ENCODE assay signal across 19 cellular contexts in genomic region chr6:34919651-34920050, GRCh38. TPM values are rescaled to one million over a fixed set of nuclear protein-coding genes. Genes with fewer than 3 reads are reported as not detected.
A peak's percentile ranks its signal among the peaks of the same experiment; 100 is the strongest.
DNase-seq lines count a peak whose midpoint lies in the region; ATAC-seq and TF ChIP-seq lines count a peak whose summit lies in the region.
"Had no signal": no experiment of that assay in that cellular context is flagged by ENCODE, and none has a peak within 500 bp of the region (broad histone marks: within the 10 kb centered on the region; RNA-seq: fewer than 3 reads in every experiment).

No MANE protein-coding gene starts in this region.

- CTCF ChIA-PET in SK-N-SH (lab: Yijun Ruan, JAX): interaction anchor here (1.2 to 1.3 kb wide), 2 partner anchors 10 to 30 kb away, joined by 3 to 4 read pairs; no protein-coding TSS in a partner anchor

- H3F3A ChIP-seq in Loucy (ENCODE audit: low read depth) (no peaks in the 10 kb centered on the region), SK-N-SH (replicated peaks; ENCODE audit: insufficient read depth) (peaks cover 14% of the 10 kb centered on the region)

- H3K18ac ChIP-seq in H9 (ENCODE audit: insufficient read length, low read depth, low read length): no peak overlapping the region

- TF ChIP-seq RAD21 in SK-N-SH (IDR thresholded peaks at IDR 0.05; ENCODE audit: low read length): no peak

- H3K79me1 ChIP-seq in H9 (ENCODE audit: insufficient read depth, low read depth, low read length, poor library complexity, severe bottlenecking): peaks cover 3% of the 10 kb centered on the region

- H3K9ac ChIP-seq in Loucy (ENCODE audit: low read depth, low read length, poor library complexity, severe bottlenecking) (no peak overlapping the region), SK-N-SH (no peak overlapping the region), H9 (ENCODE audit: extremely low read depth, insufficient read length, low read length) (no peak overlapping the region)

- no peak overlapping the region for H4K8ac ChIP-seq in H9 (replicated peaks; ENCODE audit: insufficient read length, low read depth, low read length)

- no peak overlapping the region for H3K4me3 Mint-ChIP-seq in H9
- H3K4me3 Mint-ChIP-seq: activated T-helper 1 cell treated with anti-CD3 and anti-CD28 coated beads, Interleukin-12 subunit alpha, Interleukin-12 subunit beta, Interleukin-2, Interleukin-4 antibody, amounts not matched to agents 30 ng/mL and 10 ng/mL and 1 ng/mL, durations not matched to agents 14 hours and 24 hours and 36 hours; memory B cell had no signal

- no peak overlapping the region for H2AFZ ChIP-seq in Loucy (ENCODE audit: low read length)
- no peak overlapping the region for H2AFZ ChIP-seq in SK-N-SH (ENCODE audit: low read depth)
- no peak overlapping the region for H2AFZ ChIP-seq in H9 (ENCODE audit: low read length)

- no peaks in the 10 kb centered on the region for H3K27me3 ChIP-seq in Loucy (ENCODE audit: insufficient read depth, low read length, poor library complexity, severe bottlenecking)
- no peaks in the 10 kb centered on the region for H3K27me3 ChIP-seq in right cardiac atrium (ENCODE audit: control insufficient read depth, insufficient read depth)
- no peaks in the 10 kb centered on the region for H3K27me3 ChIP-seq in SK-N-SH (ENCODE audit: insufficient read depth)
- H3K27me3 ChIP-seq in H9 (ENCODE audit: insufficient read depth, low read length): no peaks in the 10 kb centered on the region

- H3K9me2 ChIP-seq in Loucy (replicated peaks; ENCODE audit: low read depth, low read length) (no peaks in the 10 kb centered on the region), SK-N-SH (no peaks in the 10 kb centered on the region)

- H2BK120ac ChIP-seq in H9 (ENCODE audit: low read depth, low read length, poor library complexity, severe bottlenecking): no peak overlapping the region

- H3K36me3 Mint-ChIP-seq in H9 (ENCODE audit: insufficient read depth in 1 of 3, low read depth in 3 of 3): peaks cover 0 to 2% (median 0%) of the 10 kb centered on the region in 3 experiments; a peak in 1 of 7 replicates

- no peak overlapping the region for H2BK12ac ChIP-seq in H9 (ENCODE audit: insufficient read length, low read depth, low read length)

- WGBS in right cardiac atrium: 84% methylated on average over 1 of the region's 1 CpG
- WGBS in SK-N-SH (ENCODE audit: low lambda C conversion rate): 100% methylated on average over 1 of the region's 1 CpG
- WGBS in H9 (ENCODE audit: extremely low coverage, insufficient read length, low lambda C conversion rate): no CpG with 5 or more reads among the region's 1 CpG

- H3K4me1 ChIP-seq in Loucy (ENCODE audit: insufficient read depth, low read length, poor library complexity, severe bottlenecking) (peaks cover 33% of the 10 kb centered on the region), right cardiac atrium (ENCODE audit: control insufficient read depth, insufficient read depth, low read length) (peaks cover 26% of the 10 kb centered on the region), SK-N-SH (ENCODE audit: control insufficient read depth in 1 of 2, insufficient read depth in 2 of 2, low read depth in 1 of 2, low read length in 1 of 2) (peaks cover 0 to 3% of the 10 kb centered on the region in 2 experiments; a peak in 1 of 4 replicates), H9 (ENCODE audit: insufficient read depth, low read length) (no peaks in the 10 kb centered on the region)

- no peak for TF ChIP-seq EP300 in SK-N-SH (IDR thresholded peaks at IDR 0.05; ENCODE audit: borderline replicate concordance in 1 of 2, low read depth in 1 of 2, low read length in 1 of 2)

- H4K20me1 ChIP-seq in Loucy (ENCODE audit: insufficient read depth, low read length, poor library complexity, severe bottlenecking) (peaks cover 13% of the 10 kb centered on the region), SK-N-SH (ENCODE audit: insufficient read depth) (no peaks in the 10 kb centered on the region; the same call in 1 of the 2 replicates), H9 (ENCODE audit: control insufficient read depth, insufficient read depth, insufficient read length) (no peaks in the 10 kb centered on the region)

- H3K23me2 ChIP-seq in H9 (ENCODE audit: insufficient read length, low read depth, low read length, poor library complexity, severe bottlenecking): no peaks in the 10 kb centered on the region

- H4K5ac ChIP-seq in H9 (ENCODE audit: insufficient read length, low read depth, low read length): no peak overlapping the region

- H3K4ac ChIP-seq in H9 (ENCODE audit: low read depth, low read length): no peak overlapping the region

- intact Hi-C loops in right cardiac atrium (cut with DNase I): no loop called here

- H2BK5ac ChIP-seq in H9 (ENCODE audit: insufficient read length, low read length): no peak overlapping the region

- DNase-seq in AG10803 (ENCODE audit: low read depth): peak; percentile 41
- peak; percentile 83 for DNase-seq in dermis blood vessel endothelial cell
- no peak for DNase-seq in right cardiac atrium
- no peak for DNase-seq in SK-N-SH
- DNase-seq in H9: no peak
- no peak for DNase-seq in effector CD4-positive, alpha-beta T cell
- DNase-seq: activated CD8-positive, alpha-beta memory T cell treated with anti-CD3 and anti-CD28 coated beads for 24 hours; central memory CD4-positive, alpha-beta T cell; NCI-H1417 treated with DMSO at 0.1 percent for 48 hours; NCI-H2171 treated with DMSO at 0.1 percent for 48 hours; NCI-H82; retina; stimulated activated CD4-positive, alpha-beta T cell treated with anti-CD3 and anti-CD28 coated beads, Interleukin-1b, Interleukin-23, amount 100 ng/mL, for 48 hours had no signal

- POLR2A ChIA-PET in SK-N-SH (lab: Yijun Ruan, JAX): no interaction called here

- no peaks in the 10 kb centered on the region for H3K27me3 Mint-ChIP-seq in H9 (ENCODE audit: low read depth)
- H3K27me3 Mint-ChIP-seq: memory B cell had no signal

- H2BK20ac ChIP-seq in H9 (ENCODE audit: low read depth, low read length, poor library complexity, severe bottlenecking): no peak overlapping the region

- H3K9me3 ChIP-seq in Loucy (ENCODE audit: insufficient read depth, low read depth, low read length) (no peaks in the 10 kb centered on the region), right cardiac atrium (ENCODE audit: control insufficient read depth, low read length) (no peaks in the 10 kb centered on the region), SK-N-SH (no peaks in the 10 kb centered on the region), H9 (ENCODE audit: control insufficient read depth, low read depth, low read length) (no peaks in the 10 kb centered on the region)

- H4K91ac ChIP-seq in H9 (ENCODE audit: insufficient read length, low read depth, low read length): no peak overlapping the region

- no peak overlapping the region for H3K27ac ChIP-seq in right cardiac atrium (ENCODE audit: low read length)
- H3K27ac ChIP-seq in SK-N-SH (ENCODE audit: low read depth in 2 of 2, low read length in 1 of 2): no peak overlapping the region
- no peak overlapping the region for H3K27ac ChIP-seq in H9 (ENCODE audit: insufficient read length, low read depth, low read length)
- H3K27ac ChIP-seq: VCaP had no signal

- H3K56ac ChIP-seq in H9 (ENCODE audit: insufficient read length, low read depth, low read length): no peak overlapping the region

- no peak overlapping the region for H3K4me3 ChIP-seq in AG10803 (ENCODE audit: low read length)
- H3K4me3 ChIP-seq in Loucy (ENCODE audit: low read length, poor library complexity, severe bottlenecking): no peak overlapping the region
- H3K4me3 ChIP-seq in right cardiac atrium (ENCODE audit: low read length): no peak overlapping the region
- H3K4me3 ChIP-seq in SK-N-SH (ENCODE audit: low read depth in 2 of 2, low read length in 1 of 2): no peak overlapping the region
- H3K4me3 ChIP-seq: K562 had no signal

- TF ChIP-seq CTCF in AG10803 (conservative IDR thresholded peaks at IDR 0.05; ENCODE audit: low read length) (no peak), Loucy (conservative IDR thresholded peaks at IDR 0.05; ENCODE audit: low read length) (no peak), SK-N-SH (IDR thresholded peaks at IDR 0.05) (no peak), H9 (conservative IDR thresholded peaks at IDR 0.05) (no peak)

- H3T11ph ChIP-seq in H9 (ENCODE audit: low read length): no peak overlapping the region

- no peak overlapping the region for H2AK5ac ChIP-seq in H9 (ENCODE audit: insufficient read length, low read length)

- no peaks in the 10 kb centered on the region for H3K36me3 ChIP-seq in Loucy (ENCODE audit: insufficient read depth, low read length)
- H3K36me3 ChIP-seq in SK-N-SH (replicated peaks in 1 of 2; ENCODE audit: control insufficient read depth in 1 of 2, insufficient read depth in 2 of 2, low read length in 1 of 2): no peaks in the 10 kb centered on the region

- peak overlapping the region; percentile 26 for H3K4me2 ChIP-seq in Loucy (ENCODE audit: low read depth, low read length, poor library complexity, severe bottlenecking)
- no peak overlapping the region for H3K4me2 ChIP-seq in SK-N-SH
- no peak overlapping the region for H3K4me2 ChIP-seq in H9 (ENCODE audit: insufficient read depth, insufficient read length, low read length)

- H3K23ac ChIP-seq in H9 (ENCODE audit: insufficient read length, low read depth, low read length): no peak overlapping the region

- ATAC-seq in right cardiac atrium (peak; percentile 24 to 69), HG03378 (IDR thresholded peaks at IDR 0.05; ENCODE audit: unreplicated experiment) (no peak)
- ATAC-seq: K562 had no signal

- no peak overlapping the region for H2BK15ac ChIP-seq in H9 (ENCODE audit: low read depth, low read length)

- H3K14ac ChIP-seq in H9 (ENCODE audit: insufficient read depth, low read length): no peak overlapping the region

- H3K79me2 ChIP-seq in Loucy (ENCODE audit: insufficient read depth, low read length) (no peaks in the 10 kb centered on the region; the same call in 1 of the 2 replicates), SK-N-SH (ENCODE audit: insufficient read depth) (peaks cover 6% of the 10 kb centered on the region; the same call in 1 of the 2 replicates), H9 (ENCODE audit: insufficient read depth, low read length) (no peaks in the 10 kb centered on the region)

- H3K4me1 Mint-ChIP-seq in H9: peaks cover 10 to 12% of the 10 kb centered on the region in 2 experiments
- H3K4me1 Mint-ChIP-seq: memory B cell had no signal

- no peaks in the 10 kb centered on the region for H3K9me3 Mint-ChIP-seq in H9
- H3K9me3 Mint-ChIP-seq: activated T-helper 1 cell treated with anti-CD3 and anti-CD28 coated beads, Interleukin-12 subunit alpha, Interleukin-12 subunit beta, Interleukin-2, Interleukin-4 antibody, amounts not matched to agents 30 ng/mL and 10 ng/mL and 1 ng/mL, durations not matched to agents 14 hours and 24 hours and 36 hours; memory B cell had no signal

- H3K27ac Mint-ChIP-seq in H9: peak overlapping the region in 1 of 3 experiments; percentile 59; a peak in 1 of 7 replicates
- H3K27ac Mint-ChIP-seq: activated T-helper 1 cell treated with anti-CD3 and anti-CD28 coated beads, Interleukin-12 subunit alpha, Interleukin-12 subunit beta, Interleukin-2, Interleukin-4 antibody, amounts not matched to agents 30 ng/mL and 10 ng/mL and 1 ng/mL, durations not matched to agents 14 hours and 24 hours and 36 hours; memory B cell had no signal

RNA-seq across cellular contexts. Expression of gene ANKS1A, which starts 30.6 kb away (rescaled TPM):
- 53.6 and 75.7 TPM in 2 replicates for total RNA-seq in dermis blood vessel endothelial cell
- total RNA-seq in right cardiac atrium: 10 to 100 TPM; 26.1 to 28.5 (median 27.1) TPM
- polyA plus RNA-seq in right cardiac atrium: 11.5 TPM
- 7.6 and 8.2 TPM in 2 replicates for polyA plus RNA-seq in SK-N-SH (2012; rRNA removed)
- 5.8 and 6.9 TPM in 2 replicates for polyA plus RNA-seq in SK-N-SH (2012; cell fraction: cytosol; rRNA removed)
- polyA plus RNA-seq in SK-N-SH (2012; cell fraction: nucleus; rRNA removed): 17.6 and 20.8 TPM in 2 replicates
- total RNA-seq in H9 (2021): 24.4 and 26.5 TPM in 2 replicates

RNA-seq across cellular contexts. Expression of gene TAF11, which starts 31.8 kb away (rescaled TPM):
- total RNA-seq in dermis blood vessel endothelial cell (36.8 and 47.1 TPM in 2 replicates), right cardiac atrium (10 to 100 TPM; 18.0 to 23.0 (median 19.3) TPM), H9 (2021) (49.4 and 49.9 TPM in 2 replicates)
- polyA plus RNA-seq in right cardiac atrium (25.1 TPM), SK-N-SH (2012; rRNA removed) (21.8 and 29.3 TPM in 2 replicates)
- 31.0 and 35.6 TPM in 2 replicates for polyA plus RNA-seq in SK-N-SH (2012; cell fraction: cytosol; rRNA removed)
- polyA plus RNA-seq in SK-N-SH (2012; cell fraction: nucleus; rRNA removed): 25.4 and 38.9 TPM in 2 replicates

Comparison
In these comparisons a context has a peak if more than half of its experiments do, and no peak if none do; other contexts are left out.
1. DNase-seq: peak in AG10803 (single experiment) and dermis blood vessel endothelial cell (single experiment); none in right cardiac atrium (0 of 3), SK-N-SH (single experiment), H9 (single experiment) and effector CD4-positive, alpha-beta T cell (single experiment).